Comparison of ENCODE assay signal across 21 cellular contexts in the genomic region with DNA sequence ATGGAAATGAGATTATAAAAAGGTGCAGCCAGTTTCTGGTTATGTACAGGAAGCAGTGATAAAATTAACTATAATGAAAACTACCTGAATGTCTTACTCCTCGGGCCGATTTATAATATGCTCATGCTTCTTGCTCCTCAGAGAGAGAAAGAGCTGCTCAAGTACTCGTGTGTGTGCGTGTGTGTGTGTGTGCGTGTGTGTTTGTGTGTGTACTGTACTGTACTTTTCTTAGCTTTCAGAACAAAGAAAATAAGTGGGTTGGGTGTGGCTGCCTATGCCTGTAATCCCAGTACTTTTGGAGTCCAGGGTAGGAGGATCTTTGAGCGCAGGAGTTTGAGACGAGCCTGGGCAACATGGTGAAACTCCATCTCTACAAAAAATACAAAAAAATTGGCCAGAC.
"Had no signal": no experiment of that assay in that cellular context is flagged by ENCODE, and none has a peak within 500 bp of the region (broad histone marks: within the 10 kb centered on the region; RNA-seq: fewer than 3 reads in every experiment).

No MANE protein-coding gene starts in this region.

- H3K27ac ChIP-seq: epithelial cell of prostate, gastrocnemius medialis, heart left ventricle, hepatocyte, left lung, neutrophil, pancreas, right lobe of liver, stomach, thyroid gland, vagina had no signal

- H3K4me1 ChIP-seq: gastrocnemius medialis, left lung, pancreas, right lobe of liver, thyroid gland, vagina had no signal

- H3K9me3 ChIP-seq: gastrocnemius medialis, left lung, neutrophil, pancreas, right lobe of liver, thyroid gland, vagina had no signal

- H3K4me3 ChIP-seq: gastrocnemius medialis, heart left ventricle, hepatocyte, left lung, pancreas, right lobe of liver, stomach, thyroid gland, vagina had no signal

- DNase-seq: cerebellar nuclear complex; effector CD8-positive, alpha-beta T cell; foreskin fibroblast; gastrocnemius medialis; left cardiac atrium; left lung; midbrain; natural killer cell; pancreas; right lobe of liver; stimulated activated CD4-positive, alpha-beta T cell treated with anti-CD3 and anti-CD28 coated beads, Interleukin-2, amount 100 ng/mL, for 24 hours; stimulated activated CD4-positive, alpha-beta T cell treated with anti-CD3 and anti-CD28 coated beads, Interleukin-4, amount 100 ng/mL, for 24 hours; stimulated activated naive CD4-positive, alpha-beta T cell treated with Interleukin-2 at 50 U/mL for 16 hours; stomach; thyroid gland; trophoblast cell had no signal

- H3K36me3 ChIP-seq: gastrocnemius medialis, heart left ventricle, left lung, neutrophil, pancreas, right lobe of liver, thyroid gland, vagina had no signal

- H3K4me2 ChIP-seq: hepatocyte had no signal

- H2AFZ ChIP-seq: hepatocyte had no signal

- H3K27me3 ChIP-seq: gastrocnemius medialis, heart left ventricle, hepatocyte, left lung, pancreas, right lobe of liver, stomach, thyroid gland, vagina had no signal
